Comparison of ENCODE assay signal across 8 cellular contexts in the genomic region with DNA sequence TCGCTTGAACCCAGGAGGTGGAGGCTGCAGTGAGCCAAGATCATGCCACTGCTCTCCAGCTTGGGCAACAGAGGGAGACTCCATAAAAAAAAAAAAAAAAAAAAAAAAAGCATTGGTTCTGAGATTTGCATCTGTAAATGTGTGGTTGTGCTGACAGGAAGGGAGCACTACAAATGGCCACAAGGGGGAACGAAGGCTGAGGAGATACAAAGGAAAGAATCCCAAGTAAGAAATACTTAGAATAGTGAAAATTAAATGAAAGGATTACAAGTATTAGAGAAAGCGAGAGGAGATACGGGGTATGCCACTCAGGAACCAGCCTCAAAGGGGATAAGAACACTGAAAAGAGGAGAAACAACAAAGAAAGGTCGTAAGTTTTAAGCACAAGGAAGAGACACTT.
DNase-seq lines count a peak whose midpoint lies in the region; ATAC-seq and TF ChIP-seq lines count a peak whose summit lies in the region.

No MANE protein-coding gene starts in this region.

- ATAC-seq in psoas muscle, result no peak
- ATAC-seq in activated CD4-positive, CD25-positive, alpha-beta regulatory T cell treated with anti-CD3 and anti-CD28 coated beads, Interleukin-2, amount 50 U/mL, for 24 hours, result no peak

- no peaks in the 10 kb centered on the region for H3K4me1 ChIP-seq in colonic mucosa
- H3K4me1 ChIP-seq in psoas muscle, result peaks cover 10% of the 10 kb centered on the region

- H3K4me3 ChIP-seq in colonic mucosa (no peak overlapping the region), psoas muscle (no peak overlapping the region)

- H3K9ac ChIP-seq in colonic mucosa (ENCODE audit: low read depth in 2 of 2, low read length in 2 of 2), result no peak overlapping the region

- intact Hi-C loops in colonic mucosa (cut with DNase I) (no loop called here), psoas muscle (cut with DNase I) (no loop called here)

- TF ChIP-seq CTCF in colonic mucosa (IDR thresholded peaks at IDR 0.05), result peak; percentile 18
- TF ChIP-seq CTCF in psoas muscle (IDR thresholded peaks at IDR 0.05), result peak; percentile 29

- H3K27me3 ChIP-seq in colonic mucosa (no peaks in the 10 kb centered on the region), psoas muscle (ENCODE audit: insufficient read depth in 3 of 3, low read length in 2 of 3) (no peaks in the 10 kb centered on the region)

- H3K9me3 ChIP-seq in colonic mucosa (no peaks in the 10 kb centered on the region), psoas muscle (no peaks in the 10 kb centered on the region)

- DNase-seq in stimulated activated CD4-positive, alpha-beta T cell treated with anti-CD3 and anti-CD28 coated beads, Interleukin-4, amount 100 ng/mL, for 24 hours, result peak; percentile 25
- DNase-seq in stimulated activated CD4-positive, alpha-beta T cell treated with anti-CD3 and anti-CD28 coated beads, Interleukin-1b, Interleukin-23, amount 100 ng/mL, for 48 hours, result no peak
- DNase-seq in LoVo (ENCODE audit: low spot score), result peak; percentile 41
- no peak for DNase-seq in colonic mucosa
- no peak for DNase-seq in psoas muscle
- DNase-seq in activated CD8-positive, alpha-beta memory T cell treated with anti-CD3 and anti-CD28 coated beads for 24 hours, result no peak
- DNase-seq in DMS114 treated with DMSO at 0.1 percent for 48 hours (lab: John Stamatoyannopoulos, UW; ENCODE audit: unreplicated experiment), result no peak

- 76 to 85% (median 78%) methylated on average over 5 of the region's 5 CpGs for WGBS in psoas muscle, 3 donors

- no peaks in the 10 kb centered on the region for H3K36me3 ChIP-seq in colonic mucosa
- peaks cover 0 to 7% of the 10 kb centered on the region in 2 donors for H3K36me3 ChIP-seq in psoas muscle (ENCODE audit: insufficient read depth in 1 of 2, low read depth in 1 of 2)

- no peak overlapping the region for H3K27ac ChIP-seq in colonic mucosa
- H3K27ac ChIP-seq in psoas muscle, result no peak overlapping the region

Comparison
In these comparisons a context has a peak if more than half of its experiments do, and no peak if none do; other contexts are left out.
1. DNase-seq: peak in stimulated activated CD4-positive, alpha-beta T cell treated with anti-CD3 and anti-CD28 coated beads, Interleukin-4, amount 100 ng/mL, for 24 hours (single experiment) and LoVo (single experiment); none in stimulated activated CD4-positive, alpha-beta T cell treated with anti-CD3 and anti-CD28 coated beads, Interleukin-1b, Interleukin-23, amount 100 ng/mL, for 48 hours (single experiment), colonic mucosa (single experiment), psoas muscle (0 of 2), activated CD8-positive, alpha-beta memory T cell treated with anti-CD3 and anti-CD28 coated beads for 24 hours (single experiment) and DMS114 treated with DMSO at 0.1 percent for 48 hours (single experiment).